Comparison of ENCODE assay signal across 18 cellular contexts in the genomic region with DNA sequence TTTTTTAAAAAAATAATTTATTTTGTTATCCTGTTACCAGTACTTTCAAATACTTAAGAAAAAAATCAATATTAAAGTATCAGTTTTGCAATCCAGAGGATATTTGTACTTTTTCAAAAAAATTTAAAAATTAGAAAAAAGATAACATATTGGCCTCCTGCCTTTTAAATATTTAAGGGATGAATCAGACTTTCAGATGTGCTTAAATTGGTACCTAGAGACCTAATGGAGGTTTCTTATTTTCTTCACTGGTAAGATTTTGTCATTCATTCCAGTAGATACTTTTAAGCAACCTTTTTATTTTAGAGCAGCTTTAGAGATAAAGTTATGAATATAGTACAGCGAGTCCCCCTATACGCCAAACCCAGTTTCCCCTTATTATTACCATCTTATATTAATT. TPM values are rescaled to one million over a fixed set of nuclear protein-coding genes. Genes with fewer than 3 reads are reported as not detected.
DNase-seq lines count a peak whose midpoint lies in the region; ATAC-seq, FAIRE-seq and TF ChIP-seq lines count a peak whose summit lies in the region.
"Had no signal": no experiment of that assay in that cellular context is flagged by ENCODE, and none has a peak within 500 bp of the region (broad histone marks: within the 10 kb centered on the region; RNA-seq: fewer than 3 reads in every experiment).

No MANE protein-coding gene starts in this region.

- H3K79me2 ChIP-seq in PC-3 (ENCODE audit: low read length) = peaks cover 17% of the 10 kb centered on the region

- H3K27me3 ChIP-seq in mesenchymal stem cell (ENCODE audit: control insufficient read depth in 1 of 2, insufficient read depth in 1 of 2, low read length in 2 of 2) = no peaks in the 10 kb centered on the region
- no peaks in the 10 kb centered on the region; the same call in 1 of the 2 replicates for H3K27me3 ChIP-seq in PC-3 (ENCODE audit: low read length)

- TF ChIP-seq RAD21 in A549 (conservative IDR thresholded peaks at IDR 0.05 in 1 of 2, IDR thresholded peaks at IDR 0.05 in 1 of 2) = no peak

- H2AFZ ChIP-seq in mesenchymal stem cell (ENCODE audit: low read depth, low read length) = no peak overlapping the region
- H2AFZ ChIP-seq in PC-3 (ENCODE audit: low read length) = no peak overlapping the region

- no peak for FAIRE-seq in A549 (lab: Jason Lieb, UNC)
- FAIRE-seq: GM12878 had no signal

- no peak overlapping the region for H3K18ac ChIP-seq in mesenchymal stem cell (ENCODE audit: low read depth in 1 of 2, low read length in 2 of 2)

- no peak for TF ChIP-seq POLR2A in A549 (IDR thresholded peaks at IDR 0.05; ENCODE audit: low read length)

- POLR2A ChIA-PET in A549 (lab: Yijun Ruan, JAX) (no interaction called here), PC-3 (lab: Charles Lee; ENCODE audit: unreplicated experiment) (no interaction called here)

- H3K4me3 Mint-ChIP-seq in activated T-helper 17 cell treated with anti-CD3 and anti-CD28 coated beads, Interleukin-2, amount 50 U/mL, for 72 hours = no peak overlapping the region
- H3K4me3 Mint-ChIP-seq: CD4-positive, alpha-beta T cell had no signal

- H3K9me3 ChIP-seq in A549 (no peaks in the 10 kb centered on the region), mesenchymal stem cell (ENCODE audit: control insufficient read depth, low read length) (no peaks in the 10 kb centered on the region), PC-3 (ENCODE audit: low read length) (no peaks in the 10 kb centered on the region)
- H3K9me3 ChIP-seq: HAP-1 had no signal

- intact Hi-C loops in PC-3 (cut with micrococcal nuclease) = no loop called here

- TF ChIP-seq EP300 in A549 (IDR thresholded peaks at IDR 0.05) = no peak

- H3K9me2 ChIP-seq in PC-3 (replicated peaks; ENCODE audit: low read length) = no peaks in the 10 kb centered on the region

- H3K4me2 ChIP-seq in A549 (peak overlapping the region; percentile 37), mesenchymal stem cell (ENCODE audit: low read length, poor library complexity, severe bottlenecking) (no peak overlapping the region), PC-3 (ENCODE audit: low read length) (no peak overlapping the region)

- no peaks in the 10 kb centered on the region for H3K79me1 ChIP-seq in mesenchymal stem cell (replicated peaks; ENCODE audit: low read length, poor library complexity, severe bottlenecking)

- H3K9ac ChIP-seq in mesenchymal stem cell (ENCODE audit: low read length) (peak overlapping the region; percentile 23), PC-3 (ENCODE audit: low read length) (no peak overlapping the region)

- no peak overlapping the region for H2BK5ac ChIP-seq in mesenchymal stem cell (ENCODE audit: low read depth, low read length, poor library complexity, severe bottlenecking)

- 96% methylated on average over 2 of the region's 2 CpGs for WGBS in A549 (ENCODE audit: missing lambda C conversion rate)
- no CpG with 5 or more reads among the region's 2 CpGs for WGBS in mesenchymal stem cell

- H3K36me3 Mint-ChIP-seq in activated T-helper 17 cell treated with anti-CD3 and anti-CD28 coated beads, Interleukin-2, amount 50 U/mL, for 72 hours (ENCODE audit: low read depth) = no peaks in the 10 kb centered on the region

- H3K14ac ChIP-seq in mesenchymal stem cell (ENCODE audit: low read length in 2 of 2) = no peak overlapping the region

- H3K36me3 ChIP-seq in mesenchymal stem cell (ENCODE audit: control insufficient read depth in 1 of 2, insufficient read depth in 2 of 2, low read depth in 1 of 2, low read length in 2 of 2) (peaks cover 0 to 12% of the 10 kb centered on the region in 2 experiments), PC-3 (ENCODE audit: low read depth, low read length) (no peaks in the 10 kb centered on the region)
- H3K36me3 ChIP-seq: HAP-1 had no signal

- H2BK120ac ChIP-seq in mesenchymal stem cell (ENCODE audit: low read depth, low read length) = no peak overlapping the region

- H3K4me1 Mint-ChIP-seq in activated T-helper 17 cell treated with anti-CD3 and anti-CD28 coated beads, Interleukin-2, amount 50 U/mL, for 72 hours = no peaks in the 10 kb centered on the region

- TF ChIP-seq CTCF in A549 (IDR thresholded peaks at IDR 0.05) (no peak), fibroblast of the aortic adventitia (IDR thresholded peaks at IDR 0.05; ENCODE audit: insufficient read depth, low read length) (no peak), PC-3 (conservative IDR thresholded peaks at IDR 0.05; ENCODE audit: low read depth, low read length) (no peak)

- no peak overlapping the region for H2BK12ac ChIP-seq in mesenchymal stem cell (ENCODE audit: low read length in 2 of 2)

- H3K27me3 Mint-ChIP-seq in activated T-helper 17 cell treated with anti-CD3 and anti-CD28 coated beads, Interleukin-2, amount 50 U/mL, for 72 hours = peaks cover 3% of the 10 kb centered on the region
- H3K27me3 Mint-ChIP-seq: CD4-positive, alpha-beta T cell had no signal

- H3K27ac Mint-ChIP-seq in activated T-helper 17 cell treated with anti-CD3 and anti-CD28 coated beads, Interleukin-2, amount 50 U/mL, for 72 hours = no peak overlapping the region
- H3K27ac Mint-ChIP-seq: CD4-positive, alpha-beta T cell had no signal

- H4K8ac ChIP-seq in mesenchymal stem cell (ENCODE audit: low read length) = no peak overlapping the region

- no peak overlapping the region for H4K91ac ChIP-seq in mesenchymal stem cell (ENCODE audit: low read length)

- H3K4me1 ChIP-seq in A549 (peaks cover 62% of the 10 kb centered on the region), mesenchymal stem cell (ENCODE audit: control insufficient read depth, insufficient read depth, low read depth, low read length) (peaks cover 8% of the 10 kb centered on the region), PC-3 (ENCODE audit: insufficient read depth, low read length) (no peaks in the 10 kb centered on the region)
- H3K4me1 ChIP-seq: HAP-1 had no signal

- no peak overlapping the region for H3K23ac ChIP-seq in mesenchymal stem cell (ENCODE audit: low read length in 2 of 2)

- H3K27ac ChIP-seq in A549 (peak overlapping the region in 1 of 2 experiments; percentile 57; a peak in 3 of 6 replicates), mesenchymal stem cell (ENCODE audit: low read length, poor library complexity, severe bottlenecking) (no peak overlapping the region), PC-3 (ENCODE audit: low read length) (no peak overlapping the region)
- H3K27ac ChIP-seq: C4-2B, HL-60 had no signal

- no peak overlapping the region for H2AK5ac ChIP-seq in mesenchymal stem cell (ENCODE audit: low read length, severe bottlenecking)

- CTCF ChIA-PET in A549 (lab: Yijun Ruan, JAX) (interaction anchor here (0.7 kb wide), 1 partner anchor 76 kb away, joined by 3 read pairs; no protein-coding TSS in a partner anchor), PC-3 (lab: Charles Lee) (no interaction called here)

- H4K20me1 ChIP-seq in PC-3 (ENCODE audit: low read length) = no peaks in the 10 kb centered on the region

- DNase-seq in A549 (ENCODE audit: low read depth in 1 of 2, low spot score in 1 of 2) (no peak), GM03348 (ENCODE audit: low spot score) (peak; percentile 16), fibroblast of the aortic adventitia (ENCODE audit: low read depth) (peak; percentile 51), mesenchymal stem cell (no peak), PC-3 (no peak)
- no peak for DNase-seq in activated naive CD4-positive, alpha-beta T cell treated with Interleukin-2 at 50 U/mL for 16 hours
- DNase-seq: ACHN; AML-193; CD4-positive, alpha-beta T cell; DMS153; DMS79 treated with DMSO at 0.1 percent for 48 hours; GF-D8 had no signal

- H3F3A ChIP-seq in PC-3 (ENCODE audit: low read length, unreplicated experiment) = no peaks in the 10 kb centered on the region

- no peak overlapping the region for H3K4me3 ChIP-seq in A549
- H3K4me3 ChIP-seq in fibroblast of the aortic adventitia (ENCODE audit: low read depth, low read length) = no peak overlapping the region
- no peak overlapping the region for H3K4me3 ChIP-seq in mesenchymal stem cell (ENCODE audit: insufficient read depth in 1 of 2, low read depth in 1 of 2, low read length in 2 of 2)
- H3K4me3 ChIP-seq in PC-3 (ENCODE audit: low read length) = no peak overlapping the region
- H3K4me3 ChIP-seq: GM12878, HAP-1 had no signal

- H3K4ac ChIP-seq in mesenchymal stem cell (ENCODE audit: low read depth in 1 of 2, low read length in 2 of 2) = no peak overlapping the region

- ATAC-seq in A549 (no peak), HG03354 (IDR thresholded peaks at IDR 0.05; ENCODE audit: poor library complexity, severe bottlenecking, unreplicated experiment) (no peak), PC-3 (no peak)
- ATAC-seq in activated T-helper 17 cell treated with anti-CD3 and anti-CD28 coated beads, Interleukin-2, amount 50 U/mL, for 72 hours (replicated peaks) = no peak
- ATAC-seq: GM12878 had no signal

- no peak overlapping the region for H2BK15ac ChIP-seq in mesenchymal stem cell (ENCODE audit: low read depth, poor library complexity, severe bottlenecking)

- no peaks in the 10 kb centered on the region for H3K9me3 Mint-ChIP-seq in activated T-helper 17 cell treated with anti-CD3 and anti-CD28 coated beads, Interleukin-2, amount 50 U/mL, for 72 hours
- H3K9me3 Mint-ChIP-seq: CD4-positive, alpha-beta T cell had no signal

- BruUV-seq in PC-3 (replicated peaks; lab: Mats Ljungman, UMichigan) = no TSS peak

TF ChIP-seq in A549, 52 proteins besides CTCF, POLR2A, EP300 and RAD21:
- TF ChIP-seq CHD2 (IDR thresholded peaks at IDR 0.05; ENCODE audit: low read length, partially characterized antibody) (no peak), POLR2AphosphoS2 (conservative IDR thresholded peaks at IDR 0.05; ENCODE audit: low read length) (no peak), KDM5A (IDR thresholded peaks at IDR 0.05) (no peak), BHLHE40 (IDR thresholded peaks at IDR 0.05; ENCODE audit: low read depth, low read length) (no peak)
TF ChIP-seq in A549: peak in this region for 0.

RNA-seq across cellular contexts. Expression of gene BICC1, which starts 34.0 kb away (rescaled TPM):
- 36.9 and 50.7 TPM in 2 replicates for polyA plus RNA-seq in A549 (2011; rRNA removed)
- polyA plus RNA-seq in A549 (2012; cell fraction: cytosol; rRNA removed) = 7.3 and 9.6 TPM in 2 replicates
- 6.3 and 10.1 TPM in 2 replicates for polyA plus RNA-seq in A549 (2012; cell fraction: nucleus; rRNA removed)
- 52.4 to 57.7 TPM (median 56.8 TPM) in 3 replicates for polyA plus RNA-seq in A549 (2017; fragmentation: RNase III; extraction: RNeasy Plus Mini Kit Qiagen cat#74134 plus additional on column Dnase treatment)
- 155 and 169 TPM in 2 replicates for polyA minus RNA-seq in A549 (2011; rRNA and poly(A)+ RNA removed)
- total RNA-seq in fibroblast of the aortic adventitia (ENCODE audit: low replicate concordance) = 123 and 177 TPM in 2 replicates
- polyA plus RNA-seq in mesenchymal stem cell (2013, experiment 1 of 2) = 4.7 TPM
- 5.0 TPM for polyA plus RNA-seq in mesenchymal stem cell (2013, experiment 2 of 2)
- total RNA-seq in activated T-helper 17 cell treated with anti-CD3 and anti-CD28 coated beads, Interleukin-2, amount 50 U/mL, for 72 hours = under 1 TPM; 0.05 to 0.28 TPM
- 11.9 and 13.9 TPM in 2 replicates for total RNA-seq in PC-3 (2014; rRNA removed)
- total RNA-seq: CD4-positive, alpha-beta T cell had no signal

Comparison
In these comparisons a context has a peak if more than half of its experiments do, and no peak if none do; other contexts are left out.
1. DNase-seq: peak in GM03348 (single experiment) and fibroblast of the aortic adventitia (single experiment); none in A549 (0 of 2), mesenchymal stem cell (single experiment), activated naive CD4-positive, alpha-beta T cell treated with Interleukin-2 at 50 U/mL for 16 hours (single experiment) and PC-3 (single experiment).